10 cellular contexts compared by ENCODE assay signal in the genomic region with DNA sequence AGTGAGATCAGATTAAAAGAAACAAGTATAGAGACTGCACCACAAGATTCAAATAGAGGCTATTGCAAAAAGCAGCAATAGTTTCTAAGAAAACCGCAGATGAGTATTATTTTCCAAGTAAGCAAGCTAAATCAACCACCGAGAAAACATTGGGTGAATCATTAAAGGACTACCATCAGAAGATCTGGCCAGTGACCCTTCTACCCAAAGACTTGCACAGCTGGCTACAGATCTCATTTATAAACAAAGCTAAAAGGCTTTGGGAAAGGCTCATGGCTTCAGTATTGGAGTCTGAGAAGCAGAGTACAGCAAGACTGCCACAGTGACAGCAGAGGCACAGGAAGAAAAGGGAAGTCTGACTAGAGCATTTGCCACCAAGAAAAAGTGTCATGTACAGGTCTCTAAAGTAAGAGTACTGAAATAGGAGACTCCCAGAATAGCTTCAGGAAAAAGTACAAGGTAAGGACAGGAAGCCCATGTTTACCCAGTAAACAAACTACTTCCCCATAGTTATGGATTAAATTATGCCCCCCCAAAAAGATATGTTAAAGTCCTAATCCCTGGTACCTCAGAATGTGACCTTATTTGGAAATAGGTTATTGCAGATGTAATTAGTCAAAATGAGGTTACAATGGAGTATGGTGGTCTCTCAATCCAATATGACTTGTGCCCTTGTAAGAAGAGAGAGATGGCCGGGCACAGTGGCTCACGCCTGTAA. TPM values are rescaled to one million over a fixed set of nuclear protein-coding genes. Genes with fewer than 3 reads are reported as not detected.
DNase-seq lines count a peak whose midpoint lies in the region; ATAC-seq, FAIRE-seq and TF ChIP-seq lines count a peak whose summit lies in the region.
"Had no signal": no experiment of that assay in that cellular context is flagged by ENCODE, and none has a peak within 500 bp of the region (broad histone marks: within the 10 kb centered on the region; RNA-seq: fewer than 3 reads in every experiment).

No MANE protein-coding gene starts in this region.

- intact Hi-C loops in Caco-2 (cut with micrococcal nuclease; ENCODE audit: unreplicated experiment) = no loop called here

- no peak for TF ChIP-seq CTCF in fibroblast of the aortic adventitia (IDR thresholded peaks at IDR 0.05; ENCODE audit: insufficient read depth, low read length)
- no peak for TF ChIP-seq CTCF in Caco-2 (IDR thresholded peaks at IDR 0.05; ENCODE audit: insufficient read depth in 1 of 2, low read depth in 1 of 2, low read length in 1 of 2, severe bottlenecking in 1 of 2, unreplicated experiment in 1 of 2)

- DNase-seq in GM18507 (ENCODE audit: extremely low spot score, insufficient read length, low read depth) (no peak), fibroblast of the aortic adventitia (ENCODE audit: low read depth) (peak; percentile 22), cerebellum (ENCODE audit: low spot score) (no peak), cerebellar nuclear complex (lab: John Stamatoyannopoulos, UW) (no peak), Caco-2 (no peak), NK-92 (lab: John Stamatoyannopoulos, UW; ENCODE audit: unreplicated experiment) (no peak)
- DNase-seq: naive thymus-derived CD8-positive, alpha-beta T cell; NCI-H2171 treated with DMSO at 0.1 percent for 48 hours had no signal

- no TSS peak for BruUV-seq in Caco-2 (replicated peaks; lab: Mats Ljungman, UMichigan)

- H3K9me3 ChIP-seq in Caco-2 = peaks cover 26% of the 10 kb centered on the region

- no peaks in the 10 kb centered on the region for H3K27me3 ChIP-seq in Caco-2 (replicated peaks; ENCODE audit: control insufficient read depth, insufficient read depth, low read length)

- no peak overlapping the region for H3K27ac Mint-ChIP-seq in Caco-2 (ENCODE audit: unreplicated experiment)
- H3K27ac Mint-ChIP-seq: naive thymus-derived CD8-positive, alpha-beta T cell had no signal

- H3K36me3 ChIP-seq in Caco-2 (ENCODE audit: control insufficient read depth, insufficient read depth, low read length) = no peaks in the 10 kb centered on the region

- H3K4me3 Mint-ChIP-seq in Caco-2 (ENCODE audit: unreplicated experiment) = no peak overlapping the region
- H3K4me3 Mint-ChIP-seq: naive thymus-derived CD8-positive, alpha-beta T cell had no signal

- CTCF ChIA-PET in Caco-2 (lab: Charles Lee) = interaction anchor here (0.7 kb wide), 1 partner anchor 38 kb away, joined by 3 read pairs; a partner anchor contains a TSS

- H3K27me3 Mint-ChIP-seq in Caco-2 (ENCODE audit: insufficient read depth, unreplicated experiment) = no peaks in the 10 kb centered on the region

- POLR2A ChIA-PET in Caco-2 (lab: Charles Lee) = no interaction called here

- H3K4me1 Mint-ChIP-seq in Caco-2 (ENCODE audit: low read depth, unreplicated experiment) = no peaks in the 10 kb centered on the region
- H3K4me1 Mint-ChIP-seq: naive thymus-derived CD8-positive, alpha-beta T cell had no signal

- FAIRE-seq in GM18507 (lab: Jason Lieb, UNC) = peak; percentile 85

- H3K9me3 Mint-ChIP-seq in Caco-2 (ENCODE audit: unreplicated experiment) = peaks cover 25% of the 10 kb centered on the region

- no peak overlapping the region for H3K4me3 ChIP-seq in fibroblast of the aortic adventitia (ENCODE audit: low read depth, low read length)
- H3K4me3 ChIP-seq in Caco-2 (ENCODE audit: low read depth, low read length) = no peak overlapping the region

- H3K4me1 ChIP-seq in Caco-2 = no peaks in the 10 kb centered on the region

- no peaks in the 10 kb centered on the region for H3K36me3 Mint-ChIP-seq in Caco-2 (ENCODE audit: insufficient read depth, unreplicated experiment)
- H3K36me3 Mint-ChIP-seq: naive thymus-derived CD8-positive, alpha-beta T cell had no signal

- ATAC-seq in GM21619 (IDR thresholded peaks at IDR 0.05; ENCODE audit: unreplicated experiment) (peak; percentile 93), HG03460 (IDR thresholded peaks at IDR 0.05; ENCODE audit: unreplicated experiment) (peak; percentile 84)
- ATAC-seq: naive thymus-derived CD8-positive, alpha-beta T cell had no signal

RNA-seq across cellular contexts. Expression of a gene that starts 19.0 kb away (rescaled TPM):
- 23.5 and 83.4 TPM in 2 replicates for total RNA-seq in fibroblast of the aortic adventitia (ENCODE audit: low replicate concordance)
- 2.2 TPM for total RNA-seq in cerebellum
- total RNA-seq in Caco-2 (2022) = 30.2 and 33.6 TPM in 2 replicates
- total RNA-seq: naive thymus-derived CD8-positive, alpha-beta T cell had no signal

RNA-seq across cellular contexts. Expression of a gene that starts 38.3 kb away (rescaled TPM):
- total RNA-seq in fibroblast of the aortic adventitia (ENCODE audit: low replicate concordance) (16.0 and 28.4 TPM in 2 replicates), cerebellum (10.6 TPM), Caco-2 (2022) (12.7 and 13.5 TPM in 2 replicates)
- total RNA-seq: naive thymus-derived CD8-positive, alpha-beta T cell had no signal
